22 cellular contexts compared by ENCODE assay signal in genomic region chr2:25072606-25073005, GRCh38.
"Had no signal": no experiment of that assay in that cellular context is flagged by ENCODE, and none has a peak within 500 bp of the region (broad histone marks: within the 10 kb centered on the region; RNA-seq: fewer than 3 reads in every experiment).

No MANE protein-coding gene starts in this region.

- H3K9me3 ChIP-seq: colonic mucosa, esophagus muscularis mucosa, left ventricle myocardium inferior, psoas muscle, right atrium auricular region, tibial artery, vagina had no signal

- H2AFZ ChIP-seq: hepatocyte had no signal

- H3K4me1 ChIP-seq: colonic mucosa, tibial artery, vagina had no signal

- H3K79me2 ChIP-seq: hepatocyte had no signal

- H3K36me3 ChIP-seq: colonic mucosa, esophagus muscularis mucosa, left ventricle myocardium inferior, right atrium auricular region, tibial artery, vagina had no signal

- H3K4me2 ChIP-seq: hepatocyte had no signal

- H3K9me3 Mint-ChIP-seq: activated naive CD4-positive, alpha-beta T cell treated with anti-CD3 and anti-CD28 coated beads, Interleukin-2, amount 10 ng/mL, durations not matched to agents 7 days and 5 days; activated naive CD8-positive, alpha-beta T cell treated with anti-CD3 and anti-CD28 coated beads, Interleukin-2, amount 50 U/mL, for 24 hours; activated T-cell treated with anti-CD3 and anti-CD28 coated beads, Interleukin-2, amount 50 U/mL, for 4 hours; immature natural killer cell; stimulated activated naive CD8-positive, alpha-beta T cell treated with anti-CD3 and anti-CD28 coated beads, Interleukin-15, Interleukin-2, amounts not matched to agents 100 ng/mL and 50 ng/mL, for 24 hours had no signal

- H3K27ac ChIP-seq: colonic mucosa, esophagus muscularis mucosa, hepatocyte, left ventricle myocardium inferior, psoas muscle, right atrium auricular region, tibial artery, vagina had no signal

- DNase-seq: activated CD4-positive, alpha-beta T cell treated with anti-CD3 and anti-CD28 coated beads, Interleukin-2, amount 50 U/mL, for 4 hours; activated CD8-positive, alpha-beta memory T cell treated with anti-CD3 and anti-CD28 coated beads, Interleukin-2, amount 50 U/mL, for 48 hours; activated naive CD4-positive, alpha-beta T cell treated with anti-CD3 and anti-CD28 coated beads, Interleukin-2, amount 10 ng/mL, durations not matched to agents 7 days and 5 days; activated naive CD8-positive, alpha-beta T cell treated with anti-CD3 and anti-CD28 coated beads, Interleukin-2, amount 50 U/mL, for 24 hours; activated T-cell treated with anti-CD3 and anti-CD28 coated beads, Interleukin-2, amount 50 U/mL, for 4 hours; colonic mucosa; glutamatergic neuron; immature natural killer cell; left ventricle myocardium inferior; naive B cell; psoas muscle; stimulated activated CD4-positive, alpha-beta T cell treated with anti-CD3 and anti-CD28 coated beads, Interleukin-12 subunit alpha, Interleukin-12 subunit beta, amount 100 ng/mL, for 4 hours; stimulated activated CD4-positive, alpha-beta T cell treated with anti-CD3 and anti-CD28 coated beads, Interleukin-4, amount 100 ng/mL, for 4 hours; substantia nigra; T-helper 1 cell; T-helper 9 cell; tibial artery had no signal

- H3K4me1 Mint-ChIP-seq: activated naive CD4-positive, alpha-beta T cell treated with anti-CD3 and anti-CD28 coated beads, Interleukin-2, amount 10 ng/mL, durations not matched to agents 7 days and 5 days; activated naive CD8-positive, alpha-beta T cell treated with anti-CD3 and anti-CD28 coated beads, Interleukin-2, amount 50 U/mL, for 24 hours; immature natural killer cell had no signal

- H3K27ac Mint-ChIP-seq: activated naive CD4-positive, alpha-beta T cell treated with anti-CD3 and anti-CD28 coated beads, Interleukin-2, amount 10 ng/mL, durations not matched to agents 7 days and 5 days; activated naive CD8-positive, alpha-beta T cell treated with anti-CD3 and anti-CD28 coated beads, Interleukin-2, amount 50 U/mL, for 24 hours; immature natural killer cell; naive B cell; stimulated activated naive CD8-positive, alpha-beta T cell treated with anti-CD3 and anti-CD28 coated beads, Interleukin-15, Interleukin-2, amounts not matched to agents 100 ng/mL and 50 ng/mL, for 24 hours had no signal

- H3K4me3 Mint-ChIP-seq: activated naive CD4-positive, alpha-beta T cell treated with anti-CD3 and anti-CD28 coated beads, Interleukin-2, amount 10 ng/mL, durations not matched to agents 7 days and 5 days; activated naive CD8-positive, alpha-beta T cell treated with anti-CD3 and anti-CD28 coated beads, Interleukin-2, amount 50 U/mL, for 24 hours; activated T-cell treated with anti-CD3 and anti-CD28 coated beads, Interleukin-2, amount 50 U/mL, for 4 hours; immature natural killer cell; naive B cell; stimulated activated naive CD8-positive, alpha-beta T cell treated with anti-CD3 and anti-CD28 coated beads, Interleukin-15, Interleukin-2, amounts not matched to agents 100 ng/mL and 50 ng/mL, for 24 hours had no signal

- H3K27me3 ChIP-seq: colonic mucosa, esophagus muscularis mucosa, hepatocyte, right atrium auricular region, tibial artery, vagina had no signal

- H3K27me3 Mint-ChIP-seq: stimulated activated naive CD8-positive, alpha-beta T cell treated with anti-CD3 and anti-CD28 coated beads, Interleukin-15, Interleukin-2, amounts not matched to agents 100 ng/mL and 50 ng/mL, for 24 hours had no signal

- H3K36me3 Mint-ChIP-seq: activated naive CD4-positive, alpha-beta T cell treated with anti-CD3 and anti-CD28 coated beads, Interleukin-2, amount 10 ng/mL, durations not matched to agents 7 days and 5 days had no signal

- ATAC-seq: activated naive CD8-positive, alpha-beta T cell treated with anti-CD3 and anti-CD28 coated beads, Interleukin-2, amount 50 U/mL, for 24 hours; activated T-cell treated with anti-CD3 and anti-CD28 coated beads, Interleukin-2, amount 50 U/mL, for 4 hours; psoas muscle had no signal

- H3K4me3 ChIP-seq: colonic mucosa, esophagus muscularis mucosa, hepatocyte, left ventricle myocardium inferior, psoas muscle, right atrium auricular region, tibial artery, vagina had no signal
